Comparison of ENCODE assay signal across 8 cellular contexts in the genomic region with DNA sequence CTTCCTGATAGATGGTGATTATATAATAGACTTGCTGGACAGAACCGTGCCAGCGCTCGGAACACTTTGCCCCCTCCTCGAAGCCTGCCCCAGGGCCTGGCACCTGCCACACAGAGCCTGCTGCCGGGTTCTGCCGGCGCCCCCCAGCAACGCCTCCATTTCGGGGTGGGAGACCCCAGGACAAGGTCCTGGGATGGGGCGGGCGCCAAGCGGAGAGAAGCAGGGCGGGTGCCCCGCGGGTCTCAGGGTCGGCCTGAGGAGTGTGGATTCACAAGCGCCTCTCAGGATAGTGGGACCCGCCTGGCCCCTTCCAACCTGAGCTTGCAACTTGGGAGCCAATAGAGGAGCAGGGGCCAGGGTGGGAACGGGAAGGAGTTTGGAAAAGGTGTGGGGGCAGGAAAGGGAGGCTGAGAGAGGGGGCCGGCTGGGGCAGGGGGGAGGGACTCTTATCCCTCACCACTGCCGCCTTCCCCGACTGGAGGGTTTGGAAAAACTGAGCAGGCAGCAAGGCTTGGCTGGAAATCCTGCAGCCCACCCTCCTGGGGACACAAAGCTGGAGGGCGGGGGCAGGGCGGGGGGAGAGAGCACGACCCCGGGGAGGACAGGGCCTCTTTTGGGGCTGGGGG. TPM values are rescaled to one million over a fixed set of nuclear protein-coding genes. Genes with fewer than 3 reads are reported as not detected.
DNase-seq lines count a peak whose midpoint lies in the region; ATAC-seq, FAIRE-seq and TF ChIP-seq lines count a peak whose summit lies in the region.

No MANE protein-coding gene starts in this region.

- POLR2A ChIA-PET in HepG2 (lab: Yijun Ruan, JAX) = no interaction called here

- TF ChIP-seq POLR2A in HepG2 (IDR thresholded peaks at IDR 0.05; ENCODE audit: insufficient read depth in 1 of 2, low read depth in 2 of 2, low read length in 2 of 2) (no peak), stomach (IDR thresholded peaks at IDR 0.05) (no peak)

- TF ChIP-seq RAD21 in HepG2 (CRISPR knock-in tag; IDR thresholded peaks at IDR 0.05) = no peak

- intact Hi-C loops in HepG2 (cut with micrococcal nuclease; ENCODE audit: unreplicated experiment) (loop anchor here (1.0 kb wide), 2 partner anchors 18 to 239 kb away; no protein-coding TSS in a partner anchor), stomach (cut with DNase I; ENCODE audit: low total_unique reads) (loop anchor here (2.0 kb wide), 1 partner anchor 20 kb away; no protein-coding TSS in a partner anchor)

- TF ChIP-seq CTCF in choroid plexus epithelial cell (conservative IDR thresholded peaks at IDR 0.05; ENCODE audit: low read depth, low read length) (no peak), HepG2 (CRISPR knock-in tag; IDR thresholded peaks at IDR 0.05) (no peak), stomach (IDR thresholded peaks at IDR 0.05) (no peak)

- H3K9me3 ChIP-seq in HUES6 (ENCODE audit: control insufficient read depth, insufficient read depth, low read depth, low read length) (no peaks in the 10 kb centered on the region), HepG2 (ENCODE audit: low read length) (no peaks in the 10 kb centered on the region), stomach (no peaks in the 10 kb centered on the region)

- H3K27ac ChIP-seq in HUES6 (ENCODE audit: low read depth, low read length) = no peak overlapping the region; the same call in 1 of the 2 replicates
- peak overlapping the region; percentile 50 for H3K27ac ChIP-seq in HepG2 (ENCODE audit: extremely low read length, insufficient read depth, low read length)
- peak overlapping the region; percentile 92 to 99 (median 97) for H3K27ac ChIP-seq in stomach

- ATAC-seq in HepG2 (peak; percentile 41), GM19452 (IDR thresholded peaks at IDR 0.05; ENCODE audit: unreplicated experiment) (no peak)

- BruUV-seq in HepG2 (replicated peaks; lab: Mats Ljungman, UMichigan) = no TSS peak

- CTCF ChIA-PET in HepG2 (lab: Yijun Ruan, JAX; ENCODE audit: low intra/inter-chr PET ratio, low total read pairs) = interaction anchor here (9.8 kb wide), 1 partner anchor 21 kb away, joined by 188 read pairs; no protein-coding TSS in a partner anchor

- peaks cover 29% of the 10 kb centered on the region for H3K4me1 ChIP-seq in HUES6 (ENCODE audit: control insufficient read depth, insufficient read depth, low read length)
- H3K4me1 ChIP-seq in HepG2 (ENCODE audit: insufficient read depth, low read length) = peaks cover 56% of the 10 kb centered on the region
- peaks cover 42 to 68% (median 61%) of the 10 kb centered on the region in 4 donors for H3K4me1 ChIP-seq in stomach

- no peaks in the 10 kb centered on the region for H4K20me1 ChIP-seq in HepG2 (ENCODE audit: insufficient read depth, low read length)

- TF ChIP-seq EP300 in HepG2 (IDR thresholded peaks at IDR 0.05; ENCODE audit: low read depth in 2 of 2, low read length in 2 of 2) (no peak), HepG2 (CRISPR knock-in tag; IDR thresholded peaks at IDR 0.05; ENCODE audit: borderline replicate concordance) (no peak), stomach (IDR thresholded peaks at IDR 0.05) (no peak)

- peaks cover 13% of the 10 kb centered on the region for H3K79me2 ChIP-seq in HepG2 (ENCODE audit: insufficient read depth, low read length)

- H3K9ac ChIP-seq in HUES6 (ENCODE audit: low read length) = peak overlapping the region; percentile 34
- 0 out of 2 replicates have a peak overlapping the region, but pooled peaks have one; percentile 16 for H3K9ac ChIP-seq in HepG2 (ENCODE audit: insufficient read depth, low read depth, low read length)

- under 1% methylated on average over 16 of the region's 26 CpGs for WGBS in HepG2 (ENCODE audit: low lambda C conversion rate)
- WGBS in stomach, 5 donors = 0 to 1% (median 0%) methylated on average over 19 to 26 of the region's 26 CpGs

- H3K36me3 ChIP-seq in HUES6 (ENCODE audit: control insufficient read depth, insufficient read depth, low read length) (no peaks in the 10 kb centered on the region), HepG2 (replicated peaks in 1 of 2; ENCODE audit: control insufficient read depth in 1 of 2, insufficient read depth in 2 of 2, low read length in 2 of 2) (no peaks in the 10 kb centered on the region), stomach (no peaks in the 10 kb centered on the region)

- in situ Hi-C loops in HepG2 (cut with HindIII; ENCODE audit: extremely low pct_ligation_motif_present, low pct_unique_long_range_greater_than_20kb) = no loop called here

- no peak for FAIRE-seq in HepG2 (lab: Jason Lieb, UNC)

- DNase-seq in DMS153 (lab: John Stamatoyannopoulos, UW) (peak; percentile 37), DMS153 treated with DMSO at 0.1 percent for 48 hours (lab: John Stamatoyannopoulos, UW; ENCODE audit: unreplicated experiment) (no peak), SW480 (ENCODE audit: low spot score) (peak; percentile 61), choroid plexus epithelial cell (ENCODE audit: low read depth) (peak; percentile 60), HepG2 (ENCODE audit: low spot score) (peak; percentile 36), stomach (no peak)

- H2AFZ ChIP-seq in HepG2 (ENCODE audit: low read length) = no peak overlapping the region

- H3K27me3 ChIP-seq in HUES6 (ENCODE audit: control insufficient read depth, insufficient read depth, low read length) (peaks cover 20% of the 10 kb centered on the region), HepG2 (ENCODE audit: control insufficient read depth in 1 of 2, insufficient read depth in 2 of 2, low read length in 2 of 2) (peaks cover 2 to 7% of the 10 kb centered on the region in 2 experiments; a peak in 3 of 5 replicates), stomach (no peaks in the 10 kb centered on the region)

- H3K4me3 ChIP-seq in HUES6 (ENCODE audit: low read depth, low read length) (peak overlapping the region; percentile 89), choroid plexus epithelial cell (ENCODE audit: low read depth, low read length) (peak overlapping the region; percentile 78), HepG2 (replicated peaks in 1 of 3; ENCODE audit: insufficient read depth in 1 of 3, low read depth in 2 of 3, low read length in 3 of 3) (peak overlapping the region; percentile 71 to 89 (median 81)), stomach (peak overlapping the region; percentile 65 to 84 (median 75))

- H3K4me2 ChIP-seq in HepG2 (ENCODE audit: low read depth, low read length) = peak overlapping the region; percentile 94

RNA-seq across cellular contexts. Expression of gene BCL9L, which starts 3.3 kb away (rescaled TPM):
- 3.7 and 5.5 TPM in 2 replicates for total RNA-seq in HepG2 (2016; rRNA removed; fragmentation: Illumina TruSeq; extraction: Trizol)
- total RNA-seq in HepG2 (2016; cell fraction: cytosol; rRNA removed; fragmentation: Illumina TruSeq; extraction: Trizol; ENCODE audit: low read depth) = 1.4 and 2.2 TPM in 2 replicates
- 3.5 and 4.0 TPM in 2 replicates for total RNA-seq in HepG2 (2016; cell fraction: insoluble cytoplasmic fraction; rRNA removed; fragmentation: Illumina TruSeq; extraction: Trizol)
- total RNA-seq in HepG2 (2016; cell fraction: membrane; rRNA removed; fragmentation: Illumina TruSeq; extraction: Trizol) = 3.8 and 4.9 TPM in 2 replicates
- 9.3 and 12.2 TPM in 2 replicates for total RNA-seq in HepG2 (2016; cell fraction: nucleus; rRNA removed; fragmentation: Illumina TruSeq; extraction: Trizol)
- polyA plus RNA-seq in HepG2 (2011; rRNA removed) = 4.1 and 4.5 TPM in 2 replicates
- polyA plus RNA-seq in HepG2 (2011; cell fraction: cytosol; rRNA removed) = 1.1 and 1.9 TPM in 2 replicates
- 7.0 and 13.4 TPM in 2 replicates for polyA plus RNA-seq in HepG2 (2011; cell fraction: nucleus; rRNA removed)
- polyA plus RNA-seq in HepG2 (2012) = 10.4 and 11.2 TPM in 2 replicates
- 0.58 and 0.67 TPM in 2 replicates for polyA plus RNA-seq in HepG2 (2016; cell fraction: cytosol; fragmentation: Illumina TruSeq; extraction: Trizol; ENCODE audit: low read depth)
- polyA plus RNA-seq in HepG2 (2016; cell fraction: insoluble cytoplasmic fraction; fragmentation: Illumina TruSeq; extraction: Trizol; ENCODE audit: low read depth) = 9.7 and 15.0 TPM in 2 replicates
- polyA plus RNA-seq in HepG2 (2016; cell fraction: membrane; fragmentation: Illumina TruSeq; extraction: Trizol; ENCODE audit: low read depth) = 1.5 and 1.9 TPM in 2 replicates
- 21.7 and 33.9 TPM in 2 replicates for polyA plus RNA-seq in HepG2 (2016; cell fraction: nucleus; fragmentation: Illumina TruSeq; extraction: Trizol; ENCODE audit: insufficient read depth, low read depth)
- 4.8 and 11.8 TPM in 2 replicates for polyA minus RNA-seq in HepG2 (2011; rRNA and poly(A)+ RNA removed; ENCODE audit: low replicate concordance)
- 6.2 and 6.8 TPM in 2 replicates for polyA minus RNA-seq in HepG2 (2011; cell fraction: cytosol; rRNA and poly(A)+ RNA removed)
- 5.5 and 6.5 TPM in 2 replicates for polyA minus RNA-seq in HepG2 (2011; cell fraction: nucleus; rRNA and poly(A)+ RNA removed)
- 10 to 100 TPM in 4 of 5 donors, 1 to 10 TPM in 1; 9.9 to 35.2 (median 20.4) TPM for total RNA-seq in stomach
- 10 to 100 TPM in 1 of 3 donors, 1 to 10 TPM in 2; 4.2 to 11.7 (median 6.0) TPM for polyA plus RNA-seq in stomach

RNA-seq across cellular contexts. Expression of gene UPK2, which starts 27.1 kb away (rescaled TPM):
- total RNA-seq in HepG2 (2016; rRNA removed; fragmentation: Illumina TruSeq; extraction: Trizol) (not detected in 2 replicates), stomach (not detected)
- not detected in 2 replicates for total RNA-seq in HepG2 (2016; cell fraction: cytosol; rRNA removed; fragmentation: Illumina TruSeq; extraction: Trizol; ENCODE audit: low read depth)
- total RNA-seq in HepG2 (2016; cell fraction: insoluble cytoplasmic fraction; rRNA removed; fragmentation: Illumina TruSeq; extraction: Trizol) = not detected in 2 replicates
- not detected in 2 replicates for total RNA-seq in HepG2 (2016; cell fraction: membrane; rRNA removed; fragmentation: Illumina TruSeq; extraction: Trizol)
- total RNA-seq in HepG2 (2016; cell fraction: nucleus; rRNA removed; fragmentation: Illumina TruSeq; extraction: Trizol) = not detected in 2 replicates
- polyA plus RNA-seq in HepG2 (2011; rRNA removed) (not detected in 2 replicates), stomach (under 1 TPM in 1 of 3 donors, not detected in 2; 0.50 TPM)
- polyA plus RNA-seq in HepG2 (2011; cell fraction: cytosol; rRNA removed) = not detected in 2 replicates
- polyA plus RNA-seq in HepG2 (2011; cell fraction: nucleus; rRNA removed) = not detected in 2 replicates
- not detected in 2 replicates for polyA plus RNA-seq in HepG2 (2012)
- not detected in 2 replicates for polyA plus RNA-seq in HepG2 (2016; cell fraction: cytosol; fragmentation: Illumina TruSeq; extraction: Trizol; ENCODE audit: low read depth)
- not detected in 2 replicates for polyA plus RNA-seq in HepG2 (2016; cell fraction: insoluble cytoplasmic fraction; fragmentation: Illumina TruSeq; extraction: Trizol; ENCODE audit: low read depth)
- not detected in 2 replicates for polyA plus RNA-seq in HepG2 (2016; cell fraction: membrane; fragmentation: Illumina TruSeq; extraction: Trizol; ENCODE audit: low read depth)
- polyA plus RNA-seq in HepG2 (2016; cell fraction: nucleus; fragmentation: Illumina TruSeq; extraction: Trizol; ENCODE audit: insufficient read depth, low read depth) = not detected in 2 replicates
- polyA minus RNA-seq in HepG2 (2011; rRNA and poly(A)+ RNA removed; ENCODE audit: low replicate concordance) = not detected in 2 replicates
- polyA minus RNA-seq in HepG2 (2011; cell fraction: cytosol; rRNA and poly(A)+ RNA removed) = not detected in 2 replicates
- not detected in 2 replicates for polyA minus RNA-seq in HepG2 (2011; cell fraction: nucleus; rRNA and poly(A)+ RNA removed)

RNA-seq across cellular contexts. Expression of gene FOXR1, which starts 42.6 kb away (rescaled TPM):
- not detected in 2 replicates for total RNA-seq in HepG2 (2016; rRNA removed; fragmentation: Illumina TruSeq; extraction: Trizol)
- not detected in 2 replicates for total RNA-seq in HepG2 (2016; cell fraction: cytosol; rRNA removed; fragmentation: Illumina TruSeq; extraction: Trizol; ENCODE audit: low read depth)
- not detected in 2 replicates for total RNA-seq in HepG2 (2016; cell fraction: insoluble cytoplasmic fraction; rRNA removed; fragmentation: Illumina TruSeq; extraction: Trizol)
- total RNA-seq in HepG2 (2016; cell fraction: membrane; rRNA removed; fragmentation: Illumina TruSeq; extraction: Trizol) = not detected in 2 replicates
- total RNA-seq in HepG2 (2016; cell fraction: nucleus; rRNA removed; fragmentation: Illumina TruSeq; extraction: Trizol) = not detected in 2 replicates
- polyA plus RNA-seq in HepG2 (2011; rRNA removed) = not detected in 2 replicates
- not detected in 2 replicates for polyA plus RNA-seq in HepG2 (2011; cell fraction: cytosol; rRNA removed)
- polyA plus RNA-seq in HepG2 (2011; cell fraction: nucleus; rRNA removed) = not detected in 2 replicates
- polyA plus RNA-seq in HepG2 (2012) = not detected in 2 replicates
- not detected in 2 replicates for polyA plus RNA-seq in HepG2 (2016; cell fraction: cytosol; fragmentation: Illumina TruSeq; extraction: Trizol; ENCODE audit: low read depth)
- polyA plus RNA-seq in HepG2 (2016; cell fraction: insoluble cytoplasmic fraction; fragmentation: Illumina TruSeq; extraction: Trizol; ENCODE audit: low read depth) = not detected in 2 replicates
- polyA plus RNA-seq in HepG2 (2016; cell fraction: membrane; fragmentation: Illumina TruSeq; extraction: Trizol; ENCODE audit: low read depth) = not detected in 2 replicates
- polyA plus RNA-seq in HepG2 (2016; cell fraction: nucleus; fragmentation: Illumina TruSeq; extraction: Trizol; ENCODE audit: insufficient read depth, low read depth) = not detected in 2 replicates
- not detected in 2 replicates for polyA minus RNA-seq in HepG2 (2011; rRNA and poly(A)+ RNA removed; ENCODE audit: low replicate concordance)
- polyA minus RNA-seq in HepG2 (2011; cell fraction: cytosol; rRNA and poly(A)+ RNA removed) = not detected in 2 replicates
- polyA minus RNA-seq in HepG2 (2011; cell fraction: nucleus; rRNA and poly(A)+ RNA removed) = not detected in 2 replicates
- total RNA-seq in stomach = not detected
- polyA plus RNA-seq in stomach = not detected

RNA-seq across cellular contexts. Expression of gene CXCR5, which starts 45.3 kb away (rescaled TPM):
- total RNA-seq in HepG2 (2016; rRNA removed; fragmentation: Illumina TruSeq; extraction: Trizol) (not detected in 2 replicates), stomach (under 1 TPM in 1 of 5 donors, not detected in 4; 0.14 TPM)
- not detected in 2 replicates for total RNA-seq in HepG2 (2016; cell fraction: cytosol; rRNA removed; fragmentation: Illumina TruSeq; extraction: Trizol; ENCODE audit: low read depth)
- not detected in 2 replicates for total RNA-seq in HepG2 (2016; cell fraction: insoluble cytoplasmic fraction; rRNA removed; fragmentation: Illumina TruSeq; extraction: Trizol)
- not detected in 2 replicates for total RNA-seq in HepG2 (2016; cell fraction: membrane; rRNA removed; fragmentation: Illumina TruSeq; extraction: Trizol)
- total RNA-seq in HepG2 (2016; cell fraction: nucleus; rRNA removed; fragmentation: Illumina TruSeq; extraction: Trizol) = not detected in 2 replicates
- polyA plus RNA-seq in HepG2 (2011; rRNA removed) (not detected in 2 replicates), stomach (under 1 TPM; 0.12 to 0.60 (median 0.15) TPM)
- not detected in 2 replicates for polyA plus RNA-seq in HepG2 (2011; cell fraction: cytosol; rRNA removed)
- not detected in 2 replicates for polyA plus RNA-seq in HepG2 (2011; cell fraction: nucleus; rRNA removed)
- not detected in 2 replicates for polyA plus RNA-seq in HepG2 (2012)
- polyA plus RNA-seq in HepG2 (2016; cell fraction: cytosol; fragmentation: Illumina TruSeq; extraction: Trizol; ENCODE audit: low read depth) = not detected in 2 replicates
- not detected in 2 replicates for polyA plus RNA-seq in HepG2 (2016; cell fraction: insoluble cytoplasmic fraction; fragmentation: Illumina TruSeq; extraction: Trizol; ENCODE audit: low read depth)
- polyA plus RNA-seq in HepG2 (2016; cell fraction: membrane; fragmentation: Illumina TruSeq; extraction: Trizol; ENCODE audit: low read depth) = not detected in 2 replicates
- polyA plus RNA-seq in HepG2 (2016; cell fraction: nucleus; fragmentation: Illumina TruSeq; extraction: Trizol; ENCODE audit: insufficient read depth, low read depth) = not detected in 2 replicates
- polyA minus RNA-seq in HepG2 (2011; rRNA and poly(A)+ RNA removed; ENCODE audit: low replicate concordance) = not detected in 2 replicates
- polyA minus RNA-seq in HepG2 (2011; cell fraction: cytosol; rRNA and poly(A)+ RNA removed) = not detected in 2 replicates
- polyA minus RNA-seq in HepG2 (2011; cell fraction: nucleus; rRNA and poly(A)+ RNA removed) = not detected in 2 replicates

Comparison
In these comparisons a context has a peak if more than half of its experiments do, and no peak if none do; other contexts are left out.
1. DNase-seq: peak in DMS153 (single experiment), SW480 (single experiment), choroid plexus epithelial cell (single experiment) and HepG2 (single experiment); none in DMS153 treated with DMSO at 0.1 percent for 48 hours (single experiment) and stomach (single experiment).
2. Peak in every context shown above with its lines, with median percentiles within 50 percentile points of each other: H3K4me3 ChIP-seq.